ENCODE assay signal across 18 cellular contexts in genomic region chr13:46377554-46377953, GRCh38. TPM values are rescaled to one million over a fixed set of nuclear protein-coding genes. Genes with fewer than 3 reads are reported as not detected.
DNase-seq lines count a peak whose midpoint lies in the region; ATAC-seq, FAIRE-seq and TF ChIP-seq lines count a peak whose summit lies in the region.
"Had no signal": no experiment of that assay in that cellular context is flagged by ENCODE, and none has a peak within 500 bp of the region (broad histone marks: within the 10 kb centered on the region; RNA-seq: fewer than 3 reads in every experiment).

No MANE protein-coding gene starts in this region.

- H3K4me1 Mint-ChIP-seq in chondrocyte (ENCODE audit: low read depth) = peaks cover 4% of the 10 kb centered on the region

- no peaks in the 10 kb centered on the region for H3K27me3 Mint-ChIP-seq in chondrocyte (ENCODE audit: low read depth)

- TF ChIP-seq CTCF in MM.1S (IDR thresholded peaks at IDR 0.05; ENCODE audit: low read length) = no peak
- TF ChIP-seq CTCF in spleen (IDR thresholded peaks at IDR 0.05 in 8 of 11, conservative IDR thresholded peaks at IDR 0.05 in 3 of 11) = peak in 5 of 11 experiments; percentile 8 to 29 (median 21)
- TF ChIP-seq CTCF in D721Med (IDR thresholded peaks at IDR 0.05; ENCODE audit: insufficient read depth, missing control alignments) = no peak
- no peak for TF ChIP-seq CTCF in chondrocyte (IDR thresholded peaks at IDR 0.05)

- no peak overlapping the region for H3K4me3 Mint-ChIP-seq in chondrocyte (ENCODE audit: unreplicated experiment)

- TF ChIP-seq POLR2A in spleen (IDR thresholded peaks at IDR 0.05) = no peak

- no peaks in the 10 kb centered on the region for H3F3A ChIP-seq in MM.1S (ENCODE audit: insufficient read depth, low read length)

- H3K27ac Mint-ChIP-seq in chondrocyte (ENCODE audit: unreplicated experiment) = no peak overlapping the region

- H3K27ac ChIP-seq in MM.1S (ENCODE audit: low read length) = peak overlapping the region; percentile 30; the same call in 1 of the 2 replicates
- peak overlapping the region; percentile 62 to 95 (median 88) for H3K27ac ChIP-seq in spleen

- H3K4me1 ChIP-seq in MM.1S (ENCODE audit: low read length) (peaks cover 11% of the 10 kb centered on the region), spleen (peaks cover 10 to 98% (median 75%) of the 10 kb centered on the region in 6 donors)

- no peaks in the 10 kb centered on the region for H3K27me3 ChIP-seq in MM.1S (replicated peaks; ENCODE audit: insufficient read depth, low read length)
- no peaks in the 10 kb centered on the region for H3K27me3 ChIP-seq in spleen (replicated peaks in 1 of 7)

- H3K4me2 ChIP-seq in MM.1S (ENCODE audit: low read depth, low read length) = no peak overlapping the region

- H3K36me3 ChIP-seq in MM.1S (replicated peaks; ENCODE audit: insufficient read depth, low read length) (no peaks in the 10 kb centered on the region), spleen (no peaks in the 10 kb centered on the region)

- no peak overlapping the region for H3K9ac ChIP-seq in MM.1S (ENCODE audit: low read length)

- H3K9me2 ChIP-seq in MM.1S (replicated peaks; ENCODE audit: insufficient read depth, low read length) = no peaks in the 10 kb centered on the region

- ATAC-seq in GM19023 (IDR thresholded peaks at IDR 0.05; ENCODE audit: unreplicated experiment) (peak; percentile 38), HG02571 (IDR thresholded peaks at IDR 0.05; ENCODE audit: unreplicated experiment) (peak; percentile 33)
- ATAC-seq: esophagus mucosa, SK-N-SH treated with all-trans-retinoic acid at 6 μM for 48 hours had no signal

- intact Hi-C loops in spleen (cut with DNase I; ENCODE audit: low total_unique reads) = no loop called here

- no peak overlapping the region for H3K4me3 ChIP-seq in MM.1S (ENCODE audit: low read length)
- H3K4me3 ChIP-seq in spleen = peak overlapping the region in 1 of 8 donors; percentile 55

- H3K36me3 Mint-ChIP-seq in chondrocyte (ENCODE audit: low read depth) = no peaks in the 10 kb centered on the region

- no peaks in the 10 kb centered on the region for H3K79me2 ChIP-seq in MM.1S (ENCODE audit: low read length)

- no peaks in the 10 kb centered on the region for H3K9me3 Mint-ChIP-seq in chondrocyte (ENCODE audit: low read depth)

- H4K20me1 ChIP-seq in MM.1S (ENCODE audit: insufficient read depth, low read length) = no peaks in the 10 kb centered on the region

- H3K9me3 ChIP-seq in MM.1S (replicated peaks; ENCODE audit: insufficient read depth, low read length) (no peaks in the 10 kb centered on the region), spleen (no peaks in the 10 kb centered on the region)

- DNase-seq in MM.1S (peak; percentile 62), spleen (no peak), D721Med (ENCODE audit: insufficient read length, low spot score) (no peak), chondrocyte (ENCODE audit: low spot score) (no peak)
- DNase-seq in stimulated activated CD4-positive, alpha-beta T cell treated with anti-CD3 and anti-CD28 coated beads, Interleukin-4, amount 100 ng/mL, for 24 hours = no peak
- DNase-seq: activated CD4-positive, alpha-beta T cell treated with anti-CD3 and anti-CD28 coated beads for 1 hour; activated effector memory CD4-positive, alpha-beta T cell treated with anti-CD3 and anti-CD28 coated beads, Interleukin-2, amount 50 U/mL, for 16 hours; COR-L47; NCI-H1105; NCI-H82; stimulated activated CD4-positive, alpha-beta T cell treated with anti-CD3 and anti-CD28 coated beads, Interleukin-1b, Interleukin-23, amount 100 ng/mL, for 48 hours; stimulated activated naive CD4-positive, alpha-beta T cell treated with Interleukin-2 at 50 U/mL for 16 hours had no signal

- H2AFZ ChIP-seq in MM.1S (ENCODE audit: low read length) = no peak overlapping the region

- WGBS in spleen, 5 donors = 33 to 52% (median 49%) methylated on average over 4 of the region's 4 CpGs

- no peak for FAIRE-seq in D721Med (lab: Jason Lieb, UNC)
- FAIRE-seq: H54 had no signal

RNA-seq across cellular contexts. Expression of gene RUBCNL, which starts 9.5 kb away (rescaled TPM):
- total RNA-seq in spleen (10 to 100 TPM; 40.0 to 77.2 (median 51.7) TPM), chondrocyte (1.5 to 3.5 TPM (median 2.0 TPM) in 3 replicates)
- polyA plus RNA-seq in spleen = 10 to 100 TPM; 28.9 to 47.9 (median 32.3) TPM
- total RNA-seq: pulmonary artery endothelial cell had no signal
